Comparison of ENCODE assay signal across 32 cellular contexts in the genomic region with DNA sequence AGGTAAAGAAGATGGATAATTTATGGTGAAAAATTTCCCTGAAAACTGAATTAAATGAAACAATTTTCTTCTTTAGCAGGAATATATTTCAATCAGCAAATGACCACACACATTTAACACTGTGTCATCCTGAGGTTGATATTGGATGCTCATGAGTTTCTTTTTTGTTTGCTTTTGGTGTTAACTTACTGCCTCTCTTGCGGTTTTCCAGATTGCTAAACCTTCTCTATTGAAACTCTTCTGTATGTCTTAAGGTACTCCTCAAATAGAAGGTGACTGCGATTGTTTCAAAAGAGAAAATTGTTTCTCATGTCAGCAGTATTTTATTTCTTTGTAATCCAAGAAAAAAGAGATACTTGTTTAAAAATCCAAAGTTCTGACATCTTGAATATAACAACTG.
"Had no signal": no experiment of that assay in that cellular context is flagged by ENCODE, and none has a peak within 500 bp of the region (broad histone marks: within the 10 kb centered on the region; RNA-seq: fewer than 3 reads in every experiment).

No MANE protein-coding gene starts in this region.

- H3K4me3 Mint-ChIP-seq: T-cell had no signal

- H2AFZ ChIP-seq: PC-9 had no signal

- H3K27me3 Mint-ChIP-seq: T-cell had no signal

- H3K27me3 ChIP-seq: SJCRH30 had no signal

- H3K4me1 ChIP-seq: SJCRH30 had no signal

- ATAC-seq: K562, Panc1, Right ventricle myocardium inferior, SK-N-SH treated with all-trans-retinoic acid at 6 μM for 48 hours, T-cell had no signal

- H3K27ac Mint-ChIP-seq: T-cell had no signal

- H3K4me1 Mint-ChIP-seq: T-cell had no signal

- H3K4me2 ChIP-seq: PC-9 had no signal

- H3K36me3 ChIP-seq: SJCRH30 had no signal

- DNase-seq: Karpas-422, KG1, NCI-H1048, NCI-H1092 treated with DMSO at 0.1 percent for 48 hours, NCI-H1105 treated with DMSO at 0.1 percent for 48 hours, NCI-H1417, NCI-H1436, NCI-H146, NCI-H1694, NCI-H187, NCI-H1930, NCI-H2029 treated with DMSO at 0.1 percent for 48 hours, NCI-H2081 treated with DMSO at 0.1 percent for 48 hours, NCI-H2107, NCI-H2171, NCI-H345, NCI-H446, NCI-H510A treated with DMSO at 0.1 percent for 48 hours, NCI-H524 treated with DMSO at 0.1 percent for 48 hours, NCI-H526 treated with DMSO at 0.1 percent for 48 hours, NCI-H774, PC-9, SHP77, SIG-M5, SJCRH30, T-cell had no signal

- H3K9me3 ChIP-seq: SJCRH30 had no signal

- H3K36me3 Mint-ChIP-seq: T-cell had no signal

- H3K27ac ChIP-seq: PC-9, RWPE1, SJCRH30, SK-N-MC had no signal

- H3K4me3 ChIP-seq: K562, PC-9, SJCRH30, SK-N-MC had no signal
